Comparison of ENCODE assay signal across 14 cellular contexts in the genomic region with DNA sequence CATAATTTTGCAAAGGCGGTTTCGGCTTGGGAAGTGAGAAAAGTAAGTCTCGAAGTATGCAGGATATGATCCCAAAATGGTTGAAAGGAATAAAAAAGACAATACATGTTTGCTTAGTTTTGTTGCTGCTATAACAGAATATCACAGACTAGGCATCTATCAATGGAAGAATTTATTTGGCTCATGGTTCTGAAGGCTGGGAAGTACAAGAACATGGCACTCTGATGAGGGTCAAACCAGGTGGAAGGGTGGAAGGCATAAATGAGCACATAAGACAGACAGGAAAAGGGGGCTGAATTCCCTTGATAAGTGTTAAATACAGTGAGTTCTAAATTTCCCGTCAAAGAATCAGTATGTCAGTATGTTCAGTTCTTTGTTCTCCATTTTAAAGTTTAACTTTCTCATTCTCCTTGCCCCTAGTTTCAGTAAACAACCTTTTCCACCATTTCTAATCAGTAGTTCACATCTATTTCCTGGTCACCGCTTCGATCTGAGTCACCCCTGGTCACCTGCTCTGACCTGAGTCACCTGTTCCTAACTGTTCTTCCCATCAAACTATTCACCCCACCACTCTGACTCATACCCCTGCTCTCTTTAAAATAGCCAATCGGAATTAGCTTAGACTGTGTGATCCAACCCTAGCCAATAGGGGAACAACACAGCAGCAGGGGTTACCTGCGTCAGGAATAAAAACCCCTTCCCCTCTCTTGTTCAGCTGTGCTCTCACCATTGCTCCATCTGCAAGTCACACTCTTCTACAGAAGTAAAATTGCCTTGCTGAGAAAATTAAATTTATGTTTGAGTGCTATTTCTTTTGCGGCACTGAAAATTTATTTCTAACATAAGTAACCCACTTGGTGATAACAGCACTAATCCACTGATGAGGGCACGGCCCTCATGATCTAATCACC.
"Had no signal": no experiment of that assay in that cellular context is flagged by ENCODE, and none has a peak within 500 bp of the region (broad histone marks: within the 10 kb centered on the region; RNA-seq: fewer than 3 reads in every experiment).

No MANE protein-coding gene starts in this region.

- H3K27ac Mint-ChIP-seq: activated naive CD4-positive, alpha-beta T cell treated with anti-CD3 and anti-CD28 coated beads for 36 hours; activated T-helper 1 cell treated with anti-CD3 and anti-CD28 coated beads, Interleukin-12 subunit alpha, Interleukin-12 subunit beta, Interleukin-2, Interleukin-4 antibody, amounts not matched to agents 30 ng/mL and 10 ng/mL and 1 ng/mL, durations not matched to agents 14 hours and 24 hours and 36 hours; naive thymus-derived CD8-positive, alpha-beta T cell had no signal

- H3K4me3 Mint-ChIP-seq: activated naive CD4-positive, alpha-beta T cell treated with anti-CD3 and anti-CD28 coated beads for 36 hours; activated T-helper 1 cell treated with anti-CD3 and anti-CD28 coated beads, Interleukin-12 subunit alpha, Interleukin-12 subunit beta, Interleukin-2, Interleukin-4 antibody, amounts not matched to agents 30 ng/mL and 10 ng/mL and 1 ng/mL, durations not matched to agents 14 hours and 24 hours and 36 hours; naive thymus-derived CD8-positive, alpha-beta T cell had no signal

- H3K4me3 ChIP-seq: adrenal gland, coronary artery, lung, upper lobe of right lung had no signal

- H3K27me3 Mint-ChIP-seq: naive thymus-derived CD8-positive, alpha-beta T cell had no signal

- ATAC-seq: naive thymus-derived CD8-positive, alpha-beta T cell; right cardiac atrium; upper lobe of right lung had no signal

- H3K27ac ChIP-seq: adrenal gland, coronary artery, neutrophil, upper lobe of right lung had no signal

- H3K36me3 ChIP-seq: adrenal gland, neutrophil, upper lobe of right lung had no signal

- H3K4me1 ChIP-seq: adrenal gland, upper lobe of right lung had no signal

- H3K27me3 ChIP-seq: adrenal gland, neutrophil, upper lobe of right lung had no signal

- H3K9me3 ChIP-seq: adrenal gland, upper lobe of right lung had no signal

- DNase-seq: activated naive CD4-positive, alpha-beta T cell treated with anti-CD3 and anti-CD28 coated beads for 36 hours; adrenal gland; caudate nucleus; effector CD8-positive, alpha-beta T cell; hypothalamus; naive thymus-derived CD8-positive, alpha-beta T cell; right cardiac atrium; stimulated activated CD4-positive, alpha-beta T cell treated with anti-CD3 and anti-CD28 coated beads, Interleukin-2, amount 100 ng/mL, for 24 hours; stimulated activated naive CD4-positive, alpha-beta T cell treated with Interleukin-2 at 50 U/mL for 16 hours; upper lobe of right lung had no signal
